ENCODE assay signal across 7 cellular contexts in genomic region chr13:74575729-74576125, GRCh38.
DNase-seq lines count a peak whose midpoint lies in the region; ATAC-seq and TF ChIP-seq lines count a peak whose summit lies in the region.

No MANE protein-coding gene starts in this region.

- peak overlapping the region; percentile 88 for H3K4me2 ChIP-seq in neural progenitor cell

- H3K4me1 Mint-ChIP-seq in neural progenitor cell = peaks cover 23% of the 10 kb centered on the region

- H3K4me1 ChIP-seq in RWPE2 (ENCODE audit: insufficient read depth, poor library complexity, severe bottlenecking) = no peaks in the 10 kb centered on the region
- H3K4me1 ChIP-seq in neural progenitor cell = peaks cover 34% of the 10 kb centered on the region
- H3K4me1 ChIP-seq in subcutaneous abdominal adipose tissue (ENCODE audit: control insufficient read depth in 5 of 5, insufficient read depth in 5 of 5, low read length in 5 of 5) = peaks cover 0 to 18% (median 13%) of the 10 kb centered on the region in 5 donors

- ATAC-seq in GM21825 (IDR thresholded peaks at IDR 0.05; ENCODE audit: unreplicated experiment) (peak; percentile 64), RWPE2 (ENCODE audit: low read depth) (peak; percentile 84)
- ATAC-seq in activated naive CD4-positive, alpha-beta T cell treated with anti-CD3 and anti-CD28 coated beads, Interleukin-2, amount 50 U/mL, for 72 hours = peak; percentile 87 to 88

- TF ChIP-seq CTCF in RWPE2 (IDR thresholded peaks at IDR 0.05; ENCODE audit: poor library complexity, severe bottlenecking) = no peak
- no peak for TF ChIP-seq CTCF in neural progenitor cell (IDR thresholded peaks at IDR 0.05)

- H3K36me3 Mint-ChIP-seq in activated naive CD4-positive, alpha-beta T cell treated with anti-CD3 and anti-CD28 coated beads, Interleukin-2, amount 50 U/mL, for 72 hours = no peaks in the 10 kb centered on the region
- H3K36me3 Mint-ChIP-seq in neural progenitor cell = peaks cover 2% of the 10 kb centered on the region

- peak overlapping the region; percentile 84 for H3K4me3 Mint-ChIP-seq in neural progenitor cell

- H3F3A ChIP-seq in neural progenitor cell (ENCODE audit: low read depth) = peaks cover 23% of the 10 kb centered on the region

- H3K27ac ChIP-seq in RWPE2 (ENCODE audit: poor library complexity, severe bottlenecking) = no peak overlapping the region
- H3K27ac ChIP-seq in neural progenitor cell = no peak overlapping the region
- no peak overlapping the region for H3K27ac ChIP-seq in subcutaneous abdominal adipose tissue (ENCODE audit: low read depth, low read length)

- no peak for DNase-seq in RWPE2 (ENCODE audit: low spot score)
- peak in 1 of 2 donors; percentile 53 for DNase-seq in activated naive CD4-positive, alpha-beta T cell treated with anti-CD3 and anti-CD28 coated beads, Interleukin-2, amount 50 U/mL, for 72 hours (ENCODE audit: low spot score in 2 of 2)
- peak; percentile 45 for DNase-seq in glomerular visceral epithelial cell (ENCODE audit: extremely low spot score)
- DNase-seq in neural progenitor cell (ENCODE audit: low spot score) = peak; percentile 86
- no peak for DNase-seq in NOMO-1 treated with DMSO at 0.1 percent for 48 hours (lab: John Stamatoyannopoulos, UW; ENCODE audit: unreplicated experiment)

- H3K27me3 ChIP-seq in RWPE2 (ENCODE audit: insufficient read depth, poor library complexity, severe bottlenecking) = no peaks in the 10 kb centered on the region
- H3K27me3 ChIP-seq in neural progenitor cell = no peaks in the 10 kb centered on the region
- no peaks in the 10 kb centered on the region for H3K27me3 ChIP-seq in subcutaneous abdominal adipose tissue (ENCODE audit: control insufficient read depth in 5 of 5, insufficient read depth in 4 of 5, low read length in 5 of 5)

- H3K27ac Mint-ChIP-seq in activated naive CD4-positive, alpha-beta T cell treated with anti-CD3 and anti-CD28 coated beads, Interleukin-2, amount 50 U/mL, for 72 hours = no peak overlapping the region
- peak overlapping the region; percentile 92 for H3K27ac Mint-ChIP-seq in neural progenitor cell

- H3K9me3 ChIP-seq in RWPE2 (ENCODE audit: severe bottlenecking) (no peaks in the 10 kb centered on the region), neural progenitor cell (ENCODE audit: low read depth) (no peaks in the 10 kb centered on the region), subcutaneous abdominal adipose tissue (ENCODE audit: control insufficient read depth in 5 of 5, low read length in 5 of 5) (no peaks in the 10 kb centered on the region)

- H3K4me3 ChIP-seq in RWPE2 (ENCODE audit: severe bottlenecking) (peak overlapping the region; percentile 14), neural progenitor cell (peak overlapping the region; percentile 47), subcutaneous abdominal adipose tissue (ENCODE audit: low read depth in 1 of 5, low read length in 5 of 5) (peak overlapping the region; percentile 52 to 66 (median 57))

- peaks cover 2% of the 10 kb centered on the region for H3K27me3 Mint-ChIP-seq in neural progenitor cell (ENCODE audit: insufficient read depth, low read depth)

- H3K79me2 ChIP-seq in neural progenitor cell (ENCODE audit: low read depth) = no peaks in the 10 kb centered on the region

- H3K36me3 ChIP-seq in RWPE2 (ENCODE audit: low read depth) = no peaks in the 10 kb centered on the region
- no peaks in the 10 kb centered on the region for H3K36me3 ChIP-seq in neural progenitor cell
- H3K36me3 ChIP-seq in subcutaneous abdominal adipose tissue (ENCODE audit: control insufficient read depth in 5 of 5, insufficient read depth in 5 of 5, low read length in 5 of 5) = no peaks in the 10 kb centered on the region

- H2AFZ ChIP-seq in neural progenitor cell (replicated peaks) = peak overlapping the region; percentile 97

- no peaks in the 10 kb centered on the region for H3K9me3 Mint-ChIP-seq in activated naive CD4-positive, alpha-beta T cell treated with anti-CD3 and anti-CD28 coated beads, Interleukin-2, amount 50 U/mL, for 72 hours
- peaks cover 3% of the 10 kb centered on the region for H3K9me3 Mint-ChIP-seq in neural progenitor cell

- H3K9ac ChIP-seq in neural progenitor cell (no peak overlapping the region), subcutaneous abdominal adipose tissue (ENCODE audit: low read length in 5 of 5) (no peak overlapping the region)

- H4K20me1 ChIP-seq in neural progenitor cell (ENCODE audit: low read depth) = no peaks in the 10 kb centered on the region

Comparison
In these comparisons a context has a peak if more than half of its experiments do, and no peak if none do; other contexts are left out.
1. DNase-seq: peak in glomerular visceral epithelial cell (single experiment) and neural progenitor cell (single experiment); none in RWPE2 (single experiment) and NOMO-1 treated with DMSO at 0.1 percent for 48 hours (single experiment).
2. Peak in every context shown above with its lines, with median percentiles within 50 percentile points of each other: ATAC-seq and H3K4me3 ChIP-seq.